ENCODE assay signal across 2 cellular contexts in the genomic region with DNA sequence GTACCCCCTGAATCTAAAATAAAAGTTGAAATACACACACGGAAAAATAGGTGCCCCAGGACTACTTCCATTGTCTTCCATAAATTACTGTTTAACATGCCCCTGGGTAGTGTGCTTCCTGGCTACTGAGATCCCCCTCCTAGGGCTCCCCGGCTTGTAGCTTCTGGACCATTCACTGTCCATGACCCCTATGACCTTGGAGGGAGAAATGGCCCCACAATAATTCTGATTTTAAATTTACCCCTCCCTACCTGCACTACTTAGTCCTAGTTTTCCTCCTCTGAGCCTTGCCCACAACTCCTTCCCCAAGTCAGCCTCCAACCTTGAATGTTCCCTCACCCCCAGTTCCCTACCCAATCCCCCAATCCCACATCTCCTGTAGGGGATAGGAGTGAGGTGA.
TF ChIP-seq lines count a peak whose summit lies in the region.

No MANE protein-coding gene starts in this region.

TF ChIP-seq in SK-N-SH, 30 proteins besides CTCF, POLR2A, EP300 and RAD21 (continued from another document):
- TF ChIP-seq, protein P1, sequence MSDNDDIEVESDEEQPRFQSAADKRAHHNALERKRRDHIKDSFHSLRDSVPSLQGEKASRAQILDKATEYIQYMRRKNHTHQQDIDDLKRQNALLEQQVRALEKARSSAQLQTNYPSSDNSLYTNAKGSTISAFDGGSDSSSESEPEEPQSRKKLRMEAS (IDR thresholded peaks at IDR 0.05; ENCODE audit: low read depth), result no peak
- TF ChIP-seq, protein P2, sequence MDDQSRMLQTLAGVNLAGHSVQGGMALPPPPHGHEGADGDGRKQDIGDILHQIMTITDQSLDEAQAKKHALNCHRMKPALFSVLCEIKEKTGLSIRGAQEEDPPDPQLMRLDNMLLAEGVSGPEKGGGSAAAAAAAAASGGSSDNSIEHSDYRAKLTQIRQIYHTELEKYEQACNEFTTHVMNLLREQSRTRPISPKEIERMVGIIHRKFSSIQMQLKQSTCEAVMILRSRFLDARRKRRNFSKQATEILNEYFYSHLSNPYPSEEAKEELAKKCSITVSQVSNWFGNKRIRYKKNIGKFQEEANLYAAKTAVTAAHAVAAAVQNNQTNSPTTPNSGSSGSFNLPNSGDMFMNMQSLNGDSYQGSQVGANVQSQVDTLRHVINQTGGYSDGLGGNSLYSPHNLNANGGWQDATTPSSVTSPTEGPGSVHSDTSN (IDR thresholded peaks at IDR 0.05), result no peak
- TF ChIP-seq GABPA (IDR thresholded peaks at IDR 0.05; ENCODE audit: low read depth) (no peak), POLR2AphosphoS5 (IDR thresholded peaks at IDR 0.05; ENCODE audit: low read depth, low read length) (no peak), NRF1 (IDR thresholded peaks at IDR 0.05; ENCODE audit: low read depth, low read length) (no peak), TEAD4 (IDR thresholded peaks at IDR 0.05; ENCODE audit: borderline replicate concordance, insufficient read depth) (no peak), TCF12 (IDR thresholded peaks at IDR 0.05) (no peak), ELF1 (IDR thresholded peaks at IDR 0.05) (no peak), FOXJ3 (CRISPR knock-in tag; IDR thresholded peaks at IDR 0.05) (no peak)
- TF ChIP-seq, protein P3, sequence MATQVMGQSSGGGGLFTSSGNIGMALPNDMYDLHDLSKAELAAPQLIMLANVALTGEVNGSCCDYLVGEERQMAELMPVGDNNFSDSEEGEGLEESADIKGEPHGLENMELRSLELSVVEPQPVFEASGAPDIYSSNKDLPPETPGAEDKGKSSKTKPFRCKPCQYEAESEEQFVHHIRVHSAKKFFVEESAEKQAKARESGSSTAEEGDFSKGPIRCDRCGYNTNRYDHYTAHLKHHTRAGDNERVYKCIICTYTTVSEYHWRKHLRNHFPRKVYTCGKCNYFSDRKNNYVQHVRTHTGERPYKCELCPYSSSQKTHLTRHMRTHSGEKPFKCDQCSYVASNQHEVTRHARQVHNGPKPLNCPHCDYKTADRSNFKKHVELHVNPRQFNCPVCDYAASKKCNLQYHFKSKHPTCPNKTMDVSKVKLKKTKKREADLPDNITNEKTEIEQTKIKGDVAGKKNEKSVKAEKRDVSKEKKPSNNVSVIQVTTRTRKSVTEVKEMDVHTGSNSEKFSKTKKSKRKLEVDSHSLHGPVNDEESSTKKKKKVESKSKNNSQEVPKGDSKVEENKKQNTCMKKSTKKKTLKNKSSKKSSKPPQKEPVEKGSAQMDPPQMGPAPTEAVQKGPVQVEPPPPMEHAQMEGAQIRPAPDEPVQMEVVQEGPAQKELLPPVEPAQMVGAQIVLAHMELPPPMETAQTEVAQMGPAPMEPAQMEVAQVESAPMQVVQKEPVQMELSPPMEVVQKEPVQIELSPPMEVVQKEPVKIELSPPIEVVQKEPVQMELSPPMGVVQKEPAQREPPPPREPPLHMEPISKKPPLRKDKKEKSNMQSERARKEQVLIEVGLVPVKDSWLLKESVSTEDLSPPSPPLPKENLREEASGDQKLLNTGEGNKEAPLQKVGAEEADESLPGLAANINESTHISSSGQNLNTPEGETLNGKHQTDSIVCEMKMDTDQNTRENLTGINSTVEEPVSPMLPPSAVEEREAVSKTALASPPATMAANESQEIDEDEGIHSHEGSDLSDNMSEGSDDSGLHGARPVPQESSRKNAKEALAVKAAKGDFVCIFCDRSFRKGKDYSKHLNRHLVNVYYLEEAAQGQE (IDR thresholded peaks at IDR 0.05; ENCODE audit: low read depth, low read length), result no peak
- TF ChIP-seq, protein P4, sequence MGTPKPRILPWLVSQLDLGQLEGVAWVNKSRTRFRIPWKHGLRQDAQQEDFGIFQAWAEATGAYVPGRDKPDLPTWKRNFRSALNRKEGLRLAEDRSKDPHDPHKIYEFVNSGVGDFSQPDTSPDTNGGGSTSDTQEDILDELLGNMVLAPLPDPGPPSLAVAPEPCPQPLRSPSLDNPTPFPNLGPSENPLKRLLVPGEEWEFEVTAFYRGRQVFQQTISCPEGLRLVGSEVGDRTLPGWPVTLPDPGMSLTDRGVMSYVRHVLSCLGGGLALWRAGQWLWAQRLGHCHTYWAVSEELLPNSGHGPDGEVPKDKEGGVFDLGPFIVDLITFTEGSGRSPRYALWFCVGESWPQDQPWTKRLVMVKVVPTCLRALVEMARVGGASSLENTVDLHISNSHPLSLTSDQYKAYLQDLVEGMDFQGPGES (IDR thresholded peaks at IDR 0.05; ENCODE audit: low read depth, low read length), result no peak
- TF ChIP-seq, protein P5, sequence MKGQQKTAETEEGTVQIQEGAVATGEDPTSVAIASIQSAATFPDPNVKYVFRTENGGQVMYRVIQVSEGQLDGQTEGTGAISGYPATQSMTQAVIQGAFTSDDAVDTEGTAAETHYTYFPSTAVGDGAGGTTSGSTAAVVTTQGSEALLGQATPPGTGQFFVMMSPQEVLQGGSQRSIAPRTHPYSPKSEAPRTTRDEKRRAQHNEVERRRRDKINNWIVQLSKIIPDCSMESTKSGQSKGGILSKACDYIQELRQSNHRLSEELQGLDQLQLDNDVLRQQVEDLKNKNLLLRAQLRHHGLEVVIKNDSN (IDR thresholded peaks at IDR 0.05; ENCODE audit: borderline replicate concordance, low read depth), result no peak

TF ChIP-seq in SK-N-SH treated with all-trans-retinoic acid at 6 μM for 48 hours, 23 proteins besides CTCF, POLR2A, EP300 and RAD21 (continued from another document):
- TF ChIP-seq, protein P6, sequence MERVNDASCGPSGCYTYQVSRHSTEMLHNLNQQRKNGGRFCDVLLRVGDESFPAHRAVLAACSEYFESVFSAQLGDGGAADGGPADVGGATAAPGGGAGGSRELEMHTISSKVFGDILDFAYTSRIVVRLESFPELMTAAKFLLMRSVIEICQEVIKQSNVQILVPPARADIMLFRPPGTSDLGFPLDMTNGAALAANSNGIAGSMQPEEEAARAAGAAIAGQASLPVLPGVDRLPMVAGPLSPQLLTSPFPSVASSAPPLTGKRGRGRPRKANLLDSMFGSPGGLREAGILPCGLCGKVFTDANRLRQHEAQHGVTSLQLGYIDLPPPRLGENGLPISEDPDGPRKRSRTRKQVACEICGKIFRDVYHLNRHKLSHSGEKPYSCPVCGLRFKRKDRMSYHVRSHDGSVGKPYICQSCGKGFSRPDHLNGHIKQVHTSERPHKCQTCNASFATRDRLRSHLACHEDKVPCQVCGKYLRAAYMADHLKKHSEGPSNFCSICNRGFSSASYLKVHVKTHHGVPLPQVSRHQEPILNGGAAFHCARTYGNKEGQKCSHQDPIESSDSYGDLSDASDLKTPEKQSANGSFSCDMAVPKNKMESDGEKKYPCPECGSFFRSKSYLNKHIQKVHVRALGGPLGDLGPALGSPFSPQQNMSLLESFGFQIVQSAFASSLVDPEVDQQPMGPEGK (CRISPR knock-in tag; IDR thresholded peaks at IDR 0.05; ENCODE audit: borderline replicate concordance), result no peak
- TF ChIP-seq, protein P7, sequence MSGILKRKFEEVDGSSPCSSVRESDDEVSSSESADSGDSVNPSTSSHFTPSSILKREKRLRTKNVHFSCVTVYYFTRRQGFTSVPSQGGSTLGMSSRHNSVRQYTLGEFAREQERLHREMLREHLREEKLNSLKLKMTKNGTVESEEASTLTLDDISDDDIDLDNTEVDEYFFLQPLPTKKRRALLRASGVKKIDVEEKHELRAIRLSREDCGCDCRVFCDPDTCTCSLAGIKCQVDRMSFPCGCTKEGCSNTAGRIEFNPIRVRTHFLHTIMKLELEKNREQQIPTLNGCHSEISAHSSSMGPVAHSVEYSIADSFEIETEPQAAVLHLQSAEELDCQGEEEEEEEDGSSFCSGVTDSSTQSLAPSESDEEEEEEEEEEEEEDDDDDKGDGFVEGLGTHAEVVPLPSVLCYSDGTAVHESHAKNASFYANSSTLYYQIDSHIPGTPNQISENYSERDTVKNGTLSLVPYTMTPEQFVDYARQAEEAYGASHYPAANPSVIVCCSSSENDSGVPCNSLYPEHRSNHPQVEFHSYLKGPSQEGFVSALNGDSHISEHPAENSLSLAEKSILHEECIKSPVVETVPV (CRISPR knock-in tag; IDR thresholded peaks at IDR 0.05), result no peak
- no peak for TF ChIP-seq ESRRG (CRISPR knock-in tag; IDR thresholded peaks at IDR 0.05)
- TF ChIP-seq, protein P8, sequence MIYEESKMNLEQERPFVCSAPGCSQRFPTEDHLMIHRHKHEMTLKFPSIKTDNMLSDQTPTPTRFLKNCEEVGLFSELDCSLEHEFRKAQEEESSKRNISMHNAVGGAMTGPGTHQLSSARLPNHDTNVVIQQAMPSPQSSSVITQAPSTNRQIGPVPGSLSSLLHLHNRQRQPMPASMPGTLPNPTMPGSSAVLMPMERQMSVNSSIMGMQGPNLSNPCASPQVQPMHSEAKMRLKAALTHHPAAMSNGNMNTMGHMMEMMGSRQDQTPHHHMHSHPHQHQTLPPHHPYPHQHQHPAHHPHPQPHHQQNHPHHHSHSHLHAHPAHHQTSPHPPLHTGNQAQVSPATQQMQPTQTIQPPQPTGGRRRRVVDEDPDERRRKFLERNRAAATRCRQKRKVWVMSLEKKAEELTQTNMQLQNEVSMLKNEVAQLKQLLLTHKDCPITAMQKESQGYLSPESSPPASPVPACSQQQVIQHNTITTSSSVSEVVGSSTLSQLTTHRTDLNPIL (CRISPR knock-in tag; IDR thresholded peaks at IDR 0.05; ENCODE audit: low read depth), result no peak
- TF ChIP-seq PPARA (CRISPR knock-in tag; IDR thresholded peaks at IDR 0.05; ENCODE audit: borderline replicate concordance), result no peak
- no peak for TF ChIP-seq OSR1 (CRISPR knock-in tag; IDR thresholded peaks at IDR 0.05)
- TF ChIP-seq, protein P9, sequence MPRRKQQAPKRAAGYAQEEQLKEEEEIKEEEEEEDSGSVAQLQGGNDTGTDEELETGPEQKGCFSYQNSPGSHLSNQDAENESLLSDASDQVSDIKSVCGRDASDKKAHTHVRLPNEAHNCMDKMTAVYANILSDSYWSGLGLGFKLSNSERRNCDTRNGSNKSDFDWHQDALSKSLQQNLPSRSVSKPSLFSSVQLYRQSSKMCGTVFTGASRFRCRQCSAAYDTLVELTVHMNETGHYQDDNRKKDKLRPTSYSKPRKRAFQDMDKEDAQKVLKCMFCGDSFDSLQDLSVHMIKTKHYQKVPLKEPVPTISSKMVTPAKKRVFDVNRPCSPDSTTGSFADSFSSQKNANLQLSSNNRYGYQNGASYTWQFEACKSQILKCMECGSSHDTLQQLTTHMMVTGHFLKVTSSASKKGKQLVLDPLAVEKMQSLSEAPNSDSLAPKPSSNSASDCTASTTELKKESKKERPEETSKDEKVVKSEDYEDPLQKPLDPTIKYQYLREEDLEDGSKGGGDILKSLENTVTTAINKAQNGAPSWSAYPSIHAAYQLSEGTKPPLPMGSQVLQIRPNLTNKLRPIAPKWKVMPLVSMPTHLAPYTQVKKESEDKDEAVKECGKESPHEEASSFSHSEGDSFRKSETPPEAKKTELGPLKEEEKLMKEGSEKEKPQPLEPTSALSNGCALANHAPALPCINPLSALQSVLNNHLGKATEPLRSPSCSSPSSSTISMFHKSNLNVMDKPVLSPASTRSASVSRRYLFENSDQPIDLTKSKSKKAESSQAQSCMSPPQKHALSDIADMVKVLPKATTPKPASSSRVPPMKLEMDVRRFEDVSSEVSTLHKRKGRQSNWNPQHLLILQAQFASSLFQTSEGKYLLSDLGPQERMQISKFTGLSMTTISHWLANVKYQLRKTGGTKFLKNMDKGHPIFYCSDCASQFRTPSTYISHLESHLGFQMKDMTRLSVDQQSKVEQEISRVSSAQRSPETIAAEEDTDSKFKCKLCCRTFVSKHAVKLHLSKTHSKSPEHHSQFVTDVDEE (CRISPR knock-in tag; IDR thresholded peaks at IDR 0.05), result no peak
